8 cellular contexts compared by ENCODE assay signal in the genomic region with DNA sequence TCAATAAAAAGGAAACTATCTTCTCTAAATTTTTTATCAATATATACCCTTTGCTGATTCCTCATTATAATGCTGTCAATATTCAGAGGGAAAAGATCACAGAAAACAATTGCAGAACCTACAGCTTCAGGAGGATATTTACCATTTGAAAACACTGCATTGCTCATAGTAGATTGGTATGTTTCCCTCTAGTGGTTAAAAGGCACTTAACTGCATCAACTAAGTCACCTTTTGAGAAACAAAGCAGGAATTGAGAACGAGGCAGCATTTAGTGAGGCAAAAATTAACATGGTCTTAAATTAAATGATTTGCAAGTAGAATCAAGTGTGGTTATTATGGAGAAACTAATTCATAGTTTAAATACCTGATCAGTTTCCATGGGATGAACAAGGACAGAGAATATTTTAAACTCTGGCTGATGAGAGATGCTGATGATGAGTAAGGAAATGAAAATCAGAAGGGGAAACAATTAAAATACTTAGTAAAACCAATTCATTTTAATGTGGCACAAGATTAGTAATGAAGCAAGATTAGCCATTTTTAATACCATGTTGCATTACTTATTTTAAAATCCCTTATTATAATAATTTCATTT.
DNase-seq lines count a peak whose midpoint lies in the region; ATAC-seq, FAIRE-seq and TF ChIP-seq lines count a peak whose summit lies in the region.

No MANE protein-coding gene starts in this region.

- peak overlapping the region; percentile 87 for H2AFZ ChIP-seq in OCI-LY1 (ENCODE audit: low read length)

- no peaks in the 10 kb centered on the region for H3K9me2 ChIP-seq in OCI-LY1 (ENCODE audit: low read depth, low read length)

- peak; percentile 22; the same call in 1 of the 2 replicates for TF ChIP-seq CTCF in GM12875 (IDR thresholded peaks at IDR 0.05; ENCODE audit: borderline replicate concordance, insufficient read depth, low read depth, low read length)
- peak; percentile 34 for TF ChIP-seq CTCF in HL-60 (IDR thresholded peaks at IDR 0.05; ENCODE audit: insufficient read depth, low read length)
- peak; percentile 77 for TF ChIP-seq CTCF in OCI-LY1 (IDR thresholded peaks at IDR 0.05; ENCODE audit: low read length)
- TF ChIP-seq CTCF in fibroblast of the aortic adventitia (IDR thresholded peaks at IDR 0.05; ENCODE audit: insufficient read depth, low read length): peak; percentile 21
- peak; percentile 38 for TF ChIP-seq CTCF in upper lobe of right lung (IDR thresholded peaks at IDR 0.05)

- no peak overlapping the region for H3K9ac ChIP-seq in OCI-LY1 (ENCODE audit: low read length)

- H3K4me2 ChIP-seq in OCI-LY1 (ENCODE audit: low read length): no peak overlapping the region

- no peak for DNase-seq in HL-60 (ENCODE audit: low read depth in 1 of 2, low spot score in 1 of 2)
- no peak for DNase-seq in fibroblast of the aortic adventitia (ENCODE audit: low read depth)
- no peak for DNase-seq in upper lobe of right lung
- no peak for DNase-seq in GF-D8 (lab: John Stamatoyannopoulos, UW)
- DNase-seq in occipital lobe (lab: John Stamatoyannopoulos, UW): no peak
- no peak for DNase-seq in RCC 7860 (ENCODE audit: low spot score)

- no peak overlapping the region for H3K4me3 ChIP-seq in GM12875 (ENCODE audit: low read depth, low read length)
- H3K4me3 ChIP-seq in HL-60 (replicated peaks; ENCODE audit: insufficient read depth, low read length): no peak overlapping the region
- no peak overlapping the region for H3K4me3 ChIP-seq in OCI-LY1 (ENCODE audit: low read depth, low read length, poor library complexity, severe bottlenecking)
- H3K4me3 ChIP-seq in fibroblast of the aortic adventitia (ENCODE audit: low read depth, low read length): no peak overlapping the region
- no peak overlapping the region for H3K4me3 ChIP-seq in upper lobe of right lung

- H3F3A ChIP-seq in OCI-LY1 (ENCODE audit: insufficient read depth, low read length): no peaks in the 10 kb centered on the region

- intact Hi-C loops in upper lobe of right lung (cut with DNase I): no loop called here

- H3K27ac ChIP-seq in HL-60 (replicated peaks) (no peak overlapping the region), OCI-LY1 (ENCODE audit: low read depth, low read length, poor library complexity, severe bottlenecking) (no peak overlapping the region), upper lobe of right lung (no peak overlapping the region)

- no peaks in the 10 kb centered on the region for H4K20me1 ChIP-seq in OCI-LY1 (ENCODE audit: insufficient read depth, low read length)

- H3K79me2 ChIP-seq in OCI-LY1 (ENCODE audit: insufficient read depth, low read length): no peaks in the 10 kb centered on the region

- H3K36me3 ChIP-seq in OCI-LY1 (ENCODE audit: insufficient read depth, low read length) (no peaks in the 10 kb centered on the region), upper lobe of right lung (no peaks in the 10 kb centered on the region)

- H3K4me1 ChIP-seq in OCI-LY1 (ENCODE audit: insufficient read depth, low read length, severe bottlenecking) (peaks cover 20% of the 10 kb centered on the region), upper lobe of right lung (no peaks in the 10 kb centered on the region)

- peak; percentile 45 for ATAC-seq in upper lobe of right lung

- no peaks in the 10 kb centered on the region for H3K27me3 ChIP-seq in HL-60 (ENCODE audit: insufficient read depth, poor library complexity, severe bottlenecking)
- no peaks in the 10 kb centered on the region for H3K27me3 ChIP-seq in OCI-LY1 (ENCODE audit: insufficient read depth, low read length)
- no peaks in the 10 kb centered on the region for H3K27me3 ChIP-seq in upper lobe of right lung

- FAIRE-seq in RCC 7860 (lab: Jason Lieb, UNC): no peak

- H3K9me3 ChIP-seq in OCI-LY1 (ENCODE audit: low read length): no peaks in the 10 kb centered on the region
- no peaks in the 10 kb centered on the region for H3K9me3 ChIP-seq in upper lobe of right lung

Comparison
In these comparisons a context has a peak if more than half of its experiments do, and no peak if none do; other contexts are left out.
1. CTCF ChIP-seq: peak in every context shown above with its lines; median percentile 77 in OCI-LY1; 38 in upper lobe of right lung; 34 in HL-60; 22 in GM12875; 21 in fibroblast of the aortic adventitia.